In genomic region chr10:21363753-21364104, GRCh38 we compare ENCODE assay signal across 1 cellular context.
TF ChIP-seq lines count a peak whose summit lies in the region.

No MANE protein-coding gene starts in this region.

TF ChIP-seq in HCT116, 20 proteins besides CTCF, POLR2A, EP300 and RAD21 (continued from another document):
- no peak for TF ChIP-seq REST (IDR thresholded peaks at IDR 0.05; ENCODE audit: low read depth)
- TF ChIP-seq YY1 (IDR thresholded peaks at IDR 0.05; ENCODE audit: extremely low read depth, insufficient replicate concordance, low read depth, low read length) = no peak
- no peak for TF ChIP-seq MAX (IDR thresholded peaks at IDR 0.05)
- no peak for TF ChIP-seq SRF (IDR thresholded peaks at IDR 0.05; ENCODE audit: low read depth)
- TF ChIP-seq ELF1 (IDR thresholded peaks at IDR 0.05; ENCODE audit: borderline replicate concordance, low read depth) = no peak
- no peak for TF ChIP-seq ATF3 (IDR thresholded peaks at IDR 0.05)
- no peak for TF ChIP-seq SIN3A (IDR thresholded peaks at IDR 0.05; ENCODE audit: low read depth)
TF ChIP-seq in HCT116: peak in this region for 0.
